ENCODE assay signal across 7 cellular contexts in the genomic region with DNA sequence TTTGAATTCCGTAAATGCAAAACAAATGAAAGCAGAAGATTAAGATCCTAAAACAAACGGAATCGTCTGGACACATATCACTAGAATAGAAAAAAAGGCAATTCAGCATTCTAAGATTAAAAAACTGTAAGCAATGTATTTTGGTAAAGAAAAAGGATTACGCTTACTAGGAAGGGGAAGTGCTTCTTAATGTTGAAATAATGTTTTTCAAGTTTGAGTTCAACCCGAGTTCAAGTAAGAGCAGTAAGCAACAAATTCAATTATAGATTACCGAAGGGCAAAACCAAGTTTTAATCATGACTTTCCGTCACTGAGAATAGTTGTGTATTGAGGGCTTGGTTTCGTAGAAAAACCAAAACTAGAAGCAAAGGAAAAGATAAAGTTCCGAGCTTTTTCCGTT. TPM values are rescaled to one million over a fixed set of nuclear protein-coding genes. Genes with fewer than 3 reads are reported as not detected.
A peak's percentile ranks its signal among the peaks of the same experiment; 100 is the strongest.
DNase-seq lines count a peak whose midpoint lies in the region; ATAC-seq and TF ChIP-seq lines count a peak whose summit lies in the region.

No MANE protein-coding gene starts in this region.

- H4K20me1 ChIP-seq in HCT116 (ENCODE audit: insufficient read depth) (no peaks in the 10 kb centered on the region), smooth muscle cell (ENCODE audit: low read depth) (no peaks in the 10 kb centered on the region)

- H3K27me3 ChIP-seq in HCT116 (ENCODE audit: insufficient read depth, low read length) (no peaks in the 10 kb centered on the region), smooth muscle cell (ENCODE audit: low read depth) (no peaks in the 10 kb centered on the region)

- TF ChIP-seq POLR2A in HCT116 (IDR thresholded peaks at IDR 0.05; ENCODE audit: borderline replicate concordance, extremely low read depth, insufficient read depth, insufficient read length) = no peak

- no peaks in the 10 kb centered on the region for H3K9me2 ChIP-seq in HCT116 (ENCODE audit: insufficient read depth)

- H3K27ac ChIP-seq in HCT116 (ENCODE audit: low read depth, low read length) (peak overlapping the region; percentile 87; the same call in 1 of the 2 replicates), SK-N-MC (peak overlapping the region; percentile 84), smooth muscle cell (ENCODE audit: low read depth) (peak overlapping the region; percentile 95)

- H3K36me3 ChIP-seq in HCT116 (ENCODE audit: control insufficient read depth in 1 of 2, insufficient read depth in 2 of 2, low read length in 2 of 2) (peaks cover 0 to 12% of the 10 kb centered on the region in 2 experiments; a peak in 2 of 4 replicates), SK-N-MC (ENCODE audit: insufficient read depth, low read length) (peaks cover 13% of the 10 kb centered on the region), smooth muscle cell (ENCODE audit: low read depth) (no peaks in the 10 kb centered on the region)

- intact Hi-C loops in HCT116 (cut with micrococcal nuclease) = no loop called here

- no peak for TF ChIP-seq CTCF in HCT116 (IDR thresholded peaks at IDR 0.05 in 2 of 3, conservative IDR thresholded peaks at IDR 0.05 in 1 of 3; ENCODE audit: borderline replicate concordance in 1 of 3, insufficient read depth in 1 of 3, low read depth in 2 of 3, low read length in 2 of 3)
- TF ChIP-seq CTCF in fibroblast of villous mesenchyme (IDR thresholded peaks at IDR 0.05; ENCODE audit: insufficient read depth, low read depth, low read length) = no peak
- TF ChIP-seq CTCF in smooth muscle cell (IDR thresholded peaks at IDR 0.05; ENCODE audit: borderline replicate concordance, insufficient read depth, poor library complexity, severe bottlenecking) = no peak

- H3K79me2 ChIP-seq in HCT116 (ENCODE audit: insufficient read depth, low read length) = peaks cover 68% of the 10 kb centered on the region
- H3K79me2 ChIP-seq in smooth muscle cell (ENCODE audit: low read depth) = peaks cover 35% of the 10 kb centered on the region

- CTCF ChIA-PET in HCT116 (lab: Charles Lee) = no interaction called here

- H3F3A ChIP-seq in smooth muscle cell (ENCODE audit: low read depth) = no peaks in the 10 kb centered on the region

- H3K9me3 ChIP-seq in HCT116 (ENCODE audit: control insufficient read depth in 1 of 2, insufficient read depth in 1 of 2, low read depth in 1 of 2, low read length in 2 of 2) (no peaks in the 10 kb centered on the region), SK-N-MC (ENCODE audit: low read depth, low read length) (no peaks in the 10 kb centered on the region), smooth muscle cell (replicated peaks; ENCODE audit: low read depth) (no peaks in the 10 kb centered on the region)

- TF ChIP-seq RAD21 in HCT116 (IDR thresholded peaks at IDR 0.05; ENCODE audit: low read depth) = no peak

- H3K4me1 ChIP-seq in HCT116 (ENCODE audit: control insufficient read depth in 1 of 2, insufficient read depth in 2 of 2, low read length in 2 of 2) = peaks cover 0 to 23% of the 10 kb centered on the region in 2 experiments; a peak in 3 of 4 replicates
- peaks cover 14% of the 10 kb centered on the region for H3K4me1 ChIP-seq in smooth muscle cell (ENCODE audit: low read depth)

- RAD21 ChIA-PET in HCT116 (lab: Charles Lee; ENCODE audit: low non-redundant PET in 1 of 2, low total read pairs in 2 of 2, uncharacterized antibody in 2 of 2, unreplicated experiment in 2 of 2) = no interaction called here

- POLR2A ChIA-PET in HCT116 (lab: Charles Lee) = interaction anchor here (1.1 to 2.3 kb wide), 3 partner anchors 8 to 14 kb away, joined by 4 to 12 read pairs (median 11); no protein-coding TSS in a partner anchor

- H3K4me3 ChIP-seq in HCT116 (replicated peaks in 1 of 2; ENCODE audit: low read depth in 1 of 2, low read length in 2 of 2) (peak overlapping the region; percentile 92 to 95), SK-N-MC (peak overlapping the region; percentile 89), fibroblast of villous mesenchyme (ENCODE audit: low read depth, low read length) (peak overlapping the region; percentile 95), smooth muscle cell (peak overlapping the region; percentile 85)

- ATAC-seq in HCT116 (no peak), HG03460 (IDR thresholded peaks at IDR 0.05; ENCODE audit: unreplicated experiment) (no peak), HG03442 (IDR thresholded peaks at IDR 0.05; ENCODE audit: unreplicated experiment) (no peak)

- H3K4me2 ChIP-seq in HCT116 (ENCODE audit: low read length) (peak overlapping the region; percentile 76), smooth muscle cell (peak overlapping the region; percentile 97)

- no peak overlapping the region for H2AFZ ChIP-seq in HCT116 (ENCODE audit: low read depth, low read length, poor library complexity, severe bottlenecking)
- H2AFZ ChIP-seq in smooth muscle cell (ENCODE audit: low read depth) = peak overlapping the region; percentile 97

- WGBS in smooth muscle cell (ENCODE audit: low lambda C conversion rate) = under 1% methylated on average over 10 of the region's 10 CpGs

- DNase-seq in HCT116 (ENCODE audit: low read depth, low spot score) (no peak), SK-N-MC (ENCODE audit: low read depth, low spot score) (no peak), fibroblast of villous mesenchyme (ENCODE audit: low read depth) (peak; percentile 31), smooth muscle cell (lab: John Stamatoyannopoulos, UW; ENCODE audit: unreplicated experiment) (no peak)
- no peak for DNase-seq in stimulated activated CD4-positive, alpha-beta T cell treated with anti-CD3 and anti-CD28 coated beads, Interleukin-4, amount 100 ng/mL, for 1 hour

- peak overlapping the region; percentile 93 for H3K9ac ChIP-seq in HCT116 (ENCODE audit: low read length)
- H3K9ac ChIP-seq in SK-N-MC (ENCODE audit: insufficient read length) = peak overlapping the region; percentile 93
- peak overlapping the region; percentile 96 for H3K9ac ChIP-seq in smooth muscle cell (ENCODE audit: low read depth)

- no TSS peak for BruUV-seq in HCT116 (replicated peaks; lab: Mats Ljungman, UMichigan)

TF ChIP-seq in HCT116, 20 proteins besides CTCF, POLR2A, EP300 and RAD21 (continues in another document):
- TF ChIP-seq, protein P1, sequence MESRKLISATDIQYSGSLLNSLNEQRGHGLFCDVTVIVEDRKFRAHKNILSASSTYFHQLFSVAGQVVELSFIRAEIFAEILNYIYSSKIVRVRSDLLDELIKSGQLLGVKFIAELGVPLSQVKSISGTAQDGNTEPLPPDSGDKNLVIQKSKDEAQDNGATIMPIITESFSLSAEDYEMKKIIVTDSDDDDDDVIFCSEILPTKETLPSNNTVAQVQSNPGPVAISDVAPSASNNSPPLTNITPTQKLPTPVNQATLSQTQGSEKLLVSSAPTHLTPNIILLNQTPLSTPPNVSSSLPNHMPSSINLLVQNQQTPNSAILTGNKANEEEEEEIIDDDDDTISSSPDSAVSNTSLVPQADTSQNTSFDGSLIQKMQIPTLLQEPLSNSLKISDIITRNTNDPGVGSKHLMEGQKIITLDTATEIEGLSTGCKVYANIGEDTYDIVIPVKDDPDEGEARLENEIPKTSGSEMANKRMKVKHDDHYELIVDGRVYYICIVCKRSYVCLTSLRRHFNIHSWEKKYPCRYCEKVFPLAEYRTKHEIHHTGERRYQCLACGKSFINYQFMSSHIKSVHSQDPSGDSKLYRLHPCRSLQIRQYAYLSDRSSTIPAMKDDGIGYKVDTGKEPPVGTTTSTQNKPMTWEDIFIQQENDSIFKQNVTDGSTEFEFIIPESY (IDR thresholded peaks at IDR 0.05; ENCODE audit: extremely low read depth, insufficient replicate concordance, low read length) = no peak
- TF ChIP-seq, protein P2, sequence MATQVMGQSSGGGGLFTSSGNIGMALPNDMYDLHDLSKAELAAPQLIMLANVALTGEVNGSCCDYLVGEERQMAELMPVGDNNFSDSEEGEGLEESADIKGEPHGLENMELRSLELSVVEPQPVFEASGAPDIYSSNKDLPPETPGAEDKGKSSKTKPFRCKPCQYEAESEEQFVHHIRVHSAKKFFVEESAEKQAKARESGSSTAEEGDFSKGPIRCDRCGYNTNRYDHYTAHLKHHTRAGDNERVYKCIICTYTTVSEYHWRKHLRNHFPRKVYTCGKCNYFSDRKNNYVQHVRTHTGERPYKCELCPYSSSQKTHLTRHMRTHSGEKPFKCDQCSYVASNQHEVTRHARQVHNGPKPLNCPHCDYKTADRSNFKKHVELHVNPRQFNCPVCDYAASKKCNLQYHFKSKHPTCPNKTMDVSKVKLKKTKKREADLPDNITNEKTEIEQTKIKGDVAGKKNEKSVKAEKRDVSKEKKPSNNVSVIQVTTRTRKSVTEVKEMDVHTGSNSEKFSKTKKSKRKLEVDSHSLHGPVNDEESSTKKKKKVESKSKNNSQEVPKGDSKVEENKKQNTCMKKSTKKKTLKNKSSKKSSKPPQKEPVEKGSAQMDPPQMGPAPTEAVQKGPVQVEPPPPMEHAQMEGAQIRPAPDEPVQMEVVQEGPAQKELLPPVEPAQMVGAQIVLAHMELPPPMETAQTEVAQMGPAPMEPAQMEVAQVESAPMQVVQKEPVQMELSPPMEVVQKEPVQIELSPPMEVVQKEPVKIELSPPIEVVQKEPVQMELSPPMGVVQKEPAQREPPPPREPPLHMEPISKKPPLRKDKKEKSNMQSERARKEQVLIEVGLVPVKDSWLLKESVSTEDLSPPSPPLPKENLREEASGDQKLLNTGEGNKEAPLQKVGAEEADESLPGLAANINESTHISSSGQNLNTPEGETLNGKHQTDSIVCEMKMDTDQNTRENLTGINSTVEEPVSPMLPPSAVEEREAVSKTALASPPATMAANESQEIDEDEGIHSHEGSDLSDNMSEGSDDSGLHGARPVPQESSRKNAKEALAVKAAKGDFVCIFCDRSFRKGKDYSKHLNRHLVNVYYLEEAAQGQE (IDR thresholded peaks at IDR 0.05; ENCODE audit: low read depth) = no peak
- TF ChIP-seq ZNF274 (IDR thresholded peaks at IDR 0.05; ENCODE audit: low read depth, low read length) = no peak
- TF ChIP-seq ZFX (IDR thresholded peaks at IDR 0.05) = no peak
- no peak for TF ChIP-seq TCF7L2 (IDR thresholded peaks at IDR 0.05; ENCODE audit: borderline replicate concordance, extremely low read depth, insufficient read depth, insufficient read length)
- TF ChIP-seq CEBPB (IDR thresholded peaks at IDR 0.05; ENCODE audit: low read depth) = no peak
- no peak for TF ChIP-seq FOSL1 (IDR thresholded peaks at IDR 0.05; ENCODE audit: low read depth)
- TF ChIP-seq EGR1 (IDR thresholded peaks at IDR 0.05; ENCODE audit: low read depth) = no peak
- no peak for TF ChIP-seq SP1 (IDR thresholded peaks at IDR 0.05; ENCODE audit: low read depth)

RNA-seq across cellular contexts. Expression of a gene that starts 0.6 kb away (rescaled TPM):
- total RNA-seq in HCT116 (2021; ENCODE audit: unreplicated experiment) = 41.6 TPM
- polyA plus RNA-seq in HCT116 (2012) = 12.1 and 17.1 TPM in 2 replicates
- 17.1 and 28.9 TPM in 2 replicates for total RNA-seq in fibroblast of villous mesenchyme
- total RNA-seq in smooth muscle cell = 5.9 and 7.4 TPM in 2 replicates
- 3.3 and 4.3 TPM in 2 replicates for polyA plus RNA-seq in smooth muscle cell

RNA-seq across cellular contexts. Expression of a gene that starts 0.9 kb away (rescaled TPM):
- total RNA-seq in HCT116 (2021; ENCODE audit: unreplicated experiment) = 19.4 TPM
- 4.9 and 7.6 TPM in 2 replicates for polyA plus RNA-seq in HCT116 (2012)
- total RNA-seq in fibroblast of villous mesenchyme = 13.2 and 19.4 TPM in 2 replicates
- 13.8 and 15.4 TPM in 2 replicates for total RNA-seq in smooth muscle cell
- polyA plus RNA-seq in smooth muscle cell = 5.2 and 6.2 TPM in 2 replicates
